Comparison of ENCODE assay signal across 17 cellular contexts in genomic region chrX:86012188-86012587, GRCh38. TPM values are rescaled to one million over a fixed set of nuclear protein-coding genes. Genes with fewer than 3 reads are reported as not detected.
DNase-seq lines count a peak whose midpoint lies in the region; ATAC-seq and TF ChIP-seq lines count a peak whose summit lies in the region.
"Had no signal": no experiment of that assay in that cellular context is flagged by ENCODE, and none has a peak within 500 bp of the region (broad histone marks: within the 10 kb centered on the region; RNA-seq: fewer than 3 reads in every experiment).

No MANE protein-coding gene starts in this region.

- POLR2A ChIA-PET in WTC11 (lab: Charles Lee): no interaction called here

- H3K4me3 Mint-ChIP-seq in WTC11 (no peak overlapping the region), immature natural killer cell (no peak overlapping the region), nephron progenitor cell (no peak overlapping the region), Calu3 (ENCODE audit: low read depth, unreplicated experiment) (no peak overlapping the region)
- H3K4me3 Mint-ChIP-seq: CD4-positive, alpha-beta T cell had no signal

- no peak for TF ChIP-seq CTCF in WTC11 (IDR thresholded peaks at IDR 0.05)
- TF ChIP-seq CTCF in nephron progenitor cell (IDR thresholded peaks at IDR 0.05): no peak
- TF ChIP-seq CTCF in Calu3 (IDR thresholded peaks at IDR 0.05; ENCODE audit: unreplicated experiment): no peak
- no peak for TF ChIP-seq CTCF in Peyer's patch (IDR thresholded peaks at IDR 0.05)

- no peak overlapping the region for H3K9ac ChIP-seq in HUES48 (ENCODE audit: low read depth, low read length)

- no peaks in the 10 kb centered on the region for H3K27me3 ChIP-seq in HUES48 (ENCODE audit: control insufficient read depth, insufficient read depth, low read length)
- H3K27me3 ChIP-seq in Peyer's patch: no peaks in the 10 kb centered on the region

- intact Hi-C loops in Calu3 (cut with micrococcal nuclease; ENCODE audit: unreplicated experiment): no loop called here

- H3K4me3 ChIP-seq in HUES48 (ENCODE audit: low read depth, low read length) (no peak overlapping the region), Peyer's patch (no peak overlapping the region)
- H3K4me3 ChIP-seq: GM12878, HAP-1, K562 had no signal

- DNase-seq in WTC11 (ENCODE audit: low spot score) (no peak), immature natural killer cell (no peak), nephron progenitor cell (no peak), Calu3 (no peak), Peyer's patch (no peak)
- no peak for DNase-seq in activated CD4-positive, alpha-beta T cell treated with anti-CD3 and anti-CD28 coated beads, Interleukin-2, amount 50 U/mL, for 4 hours
- DNase-seq: ACHN; CD4-positive, alpha-beta T cell; DND-41; EL; IMR-90 had no signal

- H3K27ac Mint-ChIP-seq in WTC11 (peak overlapping the region; percentile 86), immature natural killer cell (peak overlapping the region in 5 of 6 donors; percentile 2 to 43 (median 21)), nephron progenitor cell (peak overlapping the region; percentile 95), Calu3 (ENCODE audit: unreplicated experiment) (no peak overlapping the region)
- H3K27ac Mint-ChIP-seq: CD4-positive, alpha-beta T cell had no signal

- CTCF ChIA-PET in WTC11 (lab: Charles Lee): no interaction called here
- CTCF ChIA-PET in Calu3 (lab: Charles Lee): no interaction called here

- H3K36me3 ChIP-seq in HUES48 (ENCODE audit: control insufficient read depth, insufficient read depth, low read length) (no peaks in the 10 kb centered on the region), Peyer's patch (no peaks in the 10 kb centered on the region)

- H3K4me1 ChIP-seq in HUES48 (ENCODE audit: control insufficient read depth, insufficient read depth, low read length): peaks cover 30% of the 10 kb centered on the region
- no peaks in the 10 kb centered on the region for H3K4me1 ChIP-seq in Peyer's patch

- H3K4me1 Mint-ChIP-seq in WTC11 (peaks cover 58% of the 10 kb centered on the region), immature natural killer cell (peaks cover 40 to 52% of the 10 kb centered on the region in 2 donors), nephron progenitor cell (peaks cover 47% of the 10 kb centered on the region), Calu3 (ENCODE audit: low read depth, unreplicated experiment) (no peaks in the 10 kb centered on the region)

- H3K9me3 Mint-ChIP-seq in WTC11: peaks cover 7% of the 10 kb centered on the region; the same call in 1 of the 2 replicates
- peaks cover 0 to 6% (median 4%) of the 10 kb centered on the region in 6 donors for H3K9me3 Mint-ChIP-seq in immature natural killer cell
- H3K9me3 Mint-ChIP-seq in nephron progenitor cell: peaks cover 35% of the 10 kb centered on the region
- no peaks in the 10 kb centered on the region for H3K9me3 Mint-ChIP-seq in Calu3 (ENCODE audit: low read depth, unreplicated experiment)
- H3K9me3 Mint-ChIP-seq: CD4-positive, alpha-beta T cell had no signal

- peaks cover 14% of the 10 kb centered on the region for H3K36me3 Mint-ChIP-seq in WTC11
- peaks cover 0 to 21% (median 6%) of the 10 kb centered on the region in 3 donors for H3K36me3 Mint-ChIP-seq in immature natural killer cell
- peaks cover 74% of the 10 kb centered on the region for H3K36me3 Mint-ChIP-seq in nephron progenitor cell (ENCODE audit: low read depth)
- no peaks in the 10 kb centered on the region for H3K36me3 Mint-ChIP-seq in Calu3 (ENCODE audit: insufficient read depth, unreplicated experiment)

- H3K27me3 Mint-ChIP-seq in WTC11 (ENCODE audit: low read depth) (no peaks in the 10 kb centered on the region), immature natural killer cell (ENCODE audit: low read depth in 3 of 3) (peaks cover 0 to 4% (median 3%) of the 10 kb centered on the region in 3 donors), nephron progenitor cell (ENCODE audit: low read depth, poor library complexity) (no peaks in the 10 kb centered on the region), Calu3 (ENCODE audit: unreplicated experiment) (no peaks in the 10 kb centered on the region)
- H3K27me3 Mint-ChIP-seq: CD4-positive, alpha-beta T cell had no signal

- H3K9me3 ChIP-seq in HUES48 (ENCODE audit: control insufficient read depth, insufficient read depth, low read length) (peaks cover 5% of the 10 kb centered on the region; the same call in 1 of the 2 replicates), Peyer's patch (no peaks in the 10 kb centered on the region)

- H3K27ac ChIP-seq in HUES48 (ENCODE audit: low read depth, low read length) (peak overlapping the region; percentile 28), Peyer's patch (no peak overlapping the region)
- H3K27ac ChIP-seq: C4-2B had no signal

- TF ChIP-seq POLR2A in Peyer's patch (IDR thresholded peaks at IDR 0.05): no peak

- no TSS peak for BruUV-seq in Calu3 (replicated peaks; lab: Mats Ljungman, UMichigan)

- ATAC-seq in WTC11: no peak
- ATAC-seq in HG03457 (IDR thresholded peaks at IDR 0.05; ENCODE audit: unreplicated experiment): no peak
- ATAC-seq: GM12878, K562 had no signal

TF ChIP-seq in WTC11, 78 proteins besides CTCF, POLR2A, EP300 and RAD21 (continues in another document):
- TF ChIP-seq ZNF232 (CRISPR knock-in tag; IDR thresholded peaks at IDR 0.05) (no peak), PRDM15 (CRISPR knock-in tag; IDR thresholded peaks at IDR 0.05) (no peak), SMAD4 (CRISPR knock-in tag; IDR thresholded peaks at IDR 0.05) (no peak), TEAD4 (CRISPR knock-in tag; IDR thresholded peaks at IDR 0.05) (no peak), ZNF425 (CRISPR knock-in tag; conservative IDR thresholded peaks at IDR 0.05) (no peak), AR (CRISPR knock-in tag; IDR thresholded peaks at IDR 0.05) (no peak)

RNA-seq across cellular contexts. Expression of gene CHM, which starts 35.2 kb away (rescaled TPM):
- total RNA-seq in WTC11 (2021): 13.0 to 18.1 TPM (median 16.9 TPM) in 3 replicates
- 1 to 10 TPM; 5.8 to 9.7 (median 5.9) TPM for polyA plus RNA-seq in immature natural killer cell
- total RNA-seq in Calu3 (2022): 21.0 and 24.3 TPM in 2 replicates
- 10 to 100 TPM in 2 of 4 donors, 1 to 10 TPM in 2; 6.2 to 23.2 (median 10.3) TPM for total RNA-seq in Peyer's patch
